Comparison of ENCODE assay signal across 8 cellular contexts in the genomic region with DNA sequence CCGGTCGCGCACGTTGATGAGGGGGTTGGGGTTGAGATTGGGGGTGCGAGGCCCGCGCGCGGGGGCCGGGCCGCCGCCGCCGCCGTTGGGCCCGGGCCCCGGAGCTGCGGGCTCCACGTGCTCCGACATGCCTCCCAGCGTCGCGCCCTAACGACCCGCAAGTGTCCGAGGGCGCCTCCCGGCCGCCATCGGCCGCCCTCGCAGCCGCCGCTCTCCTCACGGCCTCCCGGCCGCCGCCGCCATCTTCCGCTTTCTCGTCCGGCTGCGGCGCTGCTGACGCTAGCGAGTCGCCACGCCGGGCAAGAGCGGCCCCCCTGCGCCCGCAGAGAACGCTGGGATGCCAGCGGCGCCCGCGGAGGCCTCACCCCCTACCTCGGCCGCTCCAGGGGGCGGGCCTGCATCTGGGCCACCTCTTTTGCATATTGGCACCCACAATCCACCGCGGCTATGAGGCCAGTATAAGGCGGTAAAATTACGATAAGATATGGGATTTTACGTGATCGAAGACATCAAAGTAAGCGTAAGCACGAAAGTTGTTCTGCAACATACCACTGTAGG. TPM values are rescaled to one million over a fixed set of nuclear protein-coding genes. Genes with fewer than 3 reads are reported as not detected.
DNase-seq lines count a peak whose midpoint lies in the region; ATAC-seq and TF ChIP-seq lines count a peak whose summit lies in the region.

A gene (minus strand): TSS at position 256 of the 558 bp plus-strand sequence. CDS start 127 bp downstream, at position 129.

- no peaks in the 10 kb centered on the region for H3K27me3 Mint-ChIP-seq in T-helper 1 cell treated with Interleukin-12 subunit alpha and Interleukin-12 subunit beta and Interleukin-4 antibody, amounts not matched to agents 30 μg/mL and 1 μg/mL, for 36 hours (ENCODE audit: low read depth)

- H3K4me3 ChIP-seq in heart left ventricle, result peak within 1 kb of the TSS; percentile 72 to 96 (median 86)
- H3K4me3 ChIP-seq in upper lobe of left lung, result peak within 1 kb of the TSS; percentile 78 to 99 (median 97)

- intact Hi-C loops in heart left ventricle (cut with DNase I) (loop anchor here in 6 of 10 donors (2.0 to 5.0 kb wide), 4 partner anchors 36 to 181 kb away; a partner anchor contains a TSS), posterior vena cava (cut with DNase I) (loop anchor here in 1 of 2 donors (5.0 kb wide), 1 partner anchor 81 kb away; a partner anchor contains a TSS)

- H3K36me3 Mint-ChIP-seq in T-helper 1 cell treated with Interleukin-12 subunit alpha and Interleukin-12 subunit beta and Interleukin-4 antibody, amounts not matched to agents 30 μg/mL and 1 μg/mL, for 36 hours (ENCODE audit: low read depth), result peaks cover 3% of the 10 kb centered on the region

- TF ChIP-seq EP300 in upper lobe of left lung (IDR thresholded peaks at IDR 0.05), result peak in 1 of 4 donors; percentile 42

- peak in 3 of 12 donors; percentile 9 to 21 (median 15) for TF ChIP-seq CTCF in heart left ventricle (IDR thresholded peaks at IDR 0.05)
- no peak for TF ChIP-seq CTCF in upper lobe of left lung (IDR thresholded peaks at IDR 0.05)

- TF ChIP-seq POLR2A in heart left ventricle (IDR thresholded peaks at IDR 0.05), result peak in 1 of 2 donors; percentile 63
- peak in 3 of 4 donors; percentile 52 to 86 (median 62) for TF ChIP-seq POLR2A in upper lobe of left lung (IDR thresholded peaks at IDR 0.05)

- peaks cover 0 to under 1% (median 0%) of the 10 kb centered on the region in 9 donors for H3K27me3 ChIP-seq in heart left ventricle
- no peaks in the 10 kb centered on the region for H3K27me3 ChIP-seq in upper lobe of left lung

- H3K4me3 Mint-ChIP-seq in T-helper 1 cell treated with Interleukin-12 subunit alpha and Interleukin-12 subunit beta and Interleukin-4 antibody, amounts not matched to agents 30 μg/mL and 1 μg/mL, for 36 hours, result peak within 1 kb of the TSS; percentile 97

- WGBS in heart left ventricle, 4 donors, result 0 to 1% (median 0%) methylated on average over 18 to 68 of the region's 68 CpGs
- 0 to 2% methylated on average over 11 to 32 of the region's 68 CpGs for WGBS in upper lobe of left lung, 2 donors

- no peaks in the 10 kb centered on the region for H3K9me3 Mint-ChIP-seq in T-helper 1 cell treated with Interleukin-12 subunit alpha and Interleukin-12 subunit beta and Interleukin-4 antibody, amounts not matched to agents 30 μg/mL and 1 μg/mL, for 36 hours

- H3K4me1 ChIP-seq in heart left ventricle (peaks cover 28 to 67% (median 58%) of the 10 kb centered on the region in 12 donors), upper lobe of left lung (peaks cover 59 to 63% (median 60%) of the 10 kb centered on the region in 4 donors)

- peaks cover 26% of the 10 kb centered on the region for H3K4me1 Mint-ChIP-seq in T-helper 1 cell treated with Interleukin-12 subunit alpha and Interleukin-12 subunit beta and Interleukin-4 antibody, amounts not matched to agents 30 μg/mL and 1 μg/mL, for 36 hours (ENCODE audit: low read depth)

- ATAC-seq in GM18498 (IDR thresholded peaks at IDR 0.05; ENCODE audit: unreplicated experiment) (peak; percentile 88), HG02885 (IDR thresholded peaks at IDR 0.05; ENCODE audit: poor library complexity, unreplicated experiment) (peak; percentile 86), heart left ventricle (peak; percentile 90 to 92 (median 92)), upper lobe of left lung (ENCODE audit: low FRiP score in 2 of 2) (peak; percentile 95 to 96)

- H3K27ac ChIP-seq in heart left ventricle, result peak within 1 kb of the TSS; percentile 60 to 98 (median 96)
- H3K27ac ChIP-seq in upper lobe of left lung, result peak within 1 kb of the TSS; percentile 94 to 96 (median 94)

- H3K27ac Mint-ChIP-seq in T-helper 1 cell treated with Interleukin-12 subunit alpha and Interleukin-12 subunit beta and Interleukin-4 antibody, amounts not matched to agents 30 μg/mL and 1 μg/mL, for 36 hours, result peak within 1 kb of the TSS; percentile 99

- peaks cover 0 to 4% (median 0%) of the 10 kb centered on the region in 9 donors for H3K36me3 ChIP-seq in heart left ventricle
- H3K36me3 ChIP-seq in upper lobe of left lung, result no peaks in the 10 kb centered on the region

- H3K9me3 ChIP-seq in heart left ventricle (no peaks in the 10 kb centered on the region), upper lobe of left lung (no peaks in the 10 kb centered on the region)

- DNase-seq in NCI-H1694 treated with DMSO at 0.1 percent for 48 hours (lab: John Stamatoyannopoulos, UW) (peak; percentile 96), amniotic epithelial cell (ENCODE audit: low read depth) (peak; percentile 95), heart left ventricle (peak; percentile 98 to 99 (median 98)), posterior vena cava (ENCODE audit: low spot score) (peak; percentile 99), upper lobe of left lung (peak; percentile 98 to 99)

RNA-seq across cellular contexts. Expression of the gene that starts here (rescaled TPM):
- total RNA-seq in heart left ventricle (100 to 1,000 TPM in 7 of 9 donors, 10 to 100 TPM in 2; 95.1 to 189 (median 112) TPM), posterior vena cava (10 to 100 TPM; 96.5 to 99.8 TPM), upper lobe of left lung (100 to 1,000 TPM; 143 to 643 (median 208) TPM)
- polyA plus RNA-seq in heart left ventricle, result 100 to 1,000 TPM; 131 to 148 TPM

Comparison
In these comparisons a context has a peak if more than half of its experiments do, and no peak if none do; other contexts are left out.
1. Peak in every context shown above with its lines: DNase-seq, ATAC-seq, H3K4me3 ChIP-seq and H3K27ac ChIP-seq.